In the genomic region with DNA sequence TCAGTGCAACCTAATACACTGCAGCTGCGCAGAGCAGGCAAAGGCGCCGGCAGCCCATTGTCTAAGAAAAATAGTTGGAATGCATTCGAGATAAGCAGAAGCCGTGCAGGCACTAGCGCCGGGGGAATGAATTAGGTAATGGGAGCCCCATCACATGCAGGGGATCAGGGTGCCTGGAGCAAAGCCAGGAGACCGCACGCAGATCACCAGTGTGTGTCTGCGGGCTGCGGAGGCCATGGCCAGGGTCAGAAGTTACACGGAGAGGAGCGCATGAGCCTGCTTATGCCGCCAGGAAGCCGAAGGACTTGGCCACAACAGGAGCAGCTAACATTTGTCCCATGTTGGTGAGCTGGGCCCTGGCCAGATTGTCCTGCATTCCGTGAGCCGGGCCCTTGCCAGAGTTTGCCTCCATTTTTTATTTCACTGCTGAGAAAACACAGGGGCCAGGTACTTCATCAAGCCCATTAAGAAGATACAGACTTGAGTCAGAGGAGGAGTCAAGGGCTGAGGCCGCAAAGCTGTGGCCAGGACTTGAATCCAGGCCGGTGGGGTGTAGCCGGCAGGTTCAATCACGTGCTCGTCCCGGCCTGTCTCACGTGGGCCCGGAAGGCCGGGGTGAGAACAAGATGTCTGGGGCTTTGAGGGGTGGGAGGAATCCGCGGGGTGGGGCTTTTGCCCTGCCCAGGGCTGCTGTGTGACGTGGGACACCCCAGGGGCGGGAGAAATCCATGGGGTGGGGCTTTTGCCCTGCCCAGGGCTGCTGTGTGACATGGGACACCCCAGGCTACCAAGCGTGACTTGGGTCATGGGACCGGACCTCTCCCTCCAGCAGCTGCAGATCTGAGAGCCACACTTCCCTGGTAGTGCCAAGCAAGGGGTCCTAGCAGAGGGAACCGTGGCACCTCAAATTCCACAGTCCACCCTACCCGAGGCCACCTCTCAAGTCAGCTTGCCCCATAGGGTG, we compare ENCODE assay signal across 19 cellular contexts.
DNase-seq lines count a peak whose midpoint lies in the region; ATAC-seq and TF ChIP-seq lines count a peak whose summit lies in the region.
"Had no signal": no experiment of that assay in that cellular context is flagged by ENCODE, and none has a peak within 500 bp of the region (broad histone marks: within the 10 kb centered on the region; RNA-seq: fewer than 3 reads in every experiment).

No MANE protein-coding gene starts in this region.

- no peaks in the 10 kb centered on the region for H4K20me1 ChIP-seq in osteoblast (ENCODE audit: insufficient read depth, low read length)

- H3K4me1 ChIP-seq in osteoblast (ENCODE audit: insufficient read depth, low read length) (no peaks in the 10 kb centered on the region), aorta (ENCODE audit: control insufficient read depth in 1 of 2, insufficient read depth in 2 of 2, low read length in 2 of 2) (no peaks in the 10 kb centered on the region)

- intact Hi-C loops in Right ventricle myocardium superior (cut with DNase I) (loop anchor here (5.0 to 10.0 kb wide), 2 partner anchors 87 to 150 kb away; no protein-coding TSS in a partner anchor), Right ventricle myocardium inferior (cut with DNase I) (loop anchor here (5.0 kb wide), 1 partner anchor 153 kb away; no protein-coding TSS in a partner anchor), cardiac septum (cut with DNase I) (loop anchor here (5.0 kb wide), 2 partner anchors 92 to 153 kb away; no protein-coding TSS in a partner anchor), aorta (cut with DNase I) (no loop called here)

- 45 to 46% methylated on average over 33 to 34 of the region's 34 CpGs for WGBS in aorta, 2 donors

- H3K9me3 ChIP-seq in osteoblast (ENCODE audit: low read depth, low read length), result no peaks in the 10 kb centered on the region
- H3K9me3 ChIP-seq in aorta (ENCODE audit: control insufficient read depth, low read length), result no peaks in the 10 kb centered on the region
- H3K9me3 ChIP-seq: esophagus muscularis mucosa, lower lobe of right lung, neutrophil had no signal

- no peaks in the 10 kb centered on the region for H3K27me3 ChIP-seq in osteoblast (ENCODE audit: insufficient read depth, low read length)
- H3K27me3 ChIP-seq in aorta (ENCODE audit: control insufficient read depth in 1 of 2, insufficient read depth in 2 of 2, low read length in 1 of 2), result no peaks in the 10 kb centered on the region
- H3K27me3 ChIP-seq: esophagus muscularis mucosa, tibial nerve had no signal

- ATAC-seq in Right ventricle myocardium superior (ENCODE audit: poor library complexity) (peak; percentile 30), Right ventricle myocardium inferior (no peak), aorta (ENCODE audit: low FRiP score) (no peak), HG03342 (IDR thresholded peaks at IDR 0.05; ENCODE audit: unreplicated experiment) (no peak), GM21515 (IDR thresholded peaks at IDR 0.05; ENCODE audit: unreplicated experiment) (no peak)

- DNase-seq in Right ventricle myocardium superior, result peak; percentile 71
- DNase-seq in Right ventricle myocardium inferior (ENCODE audit: missing footprints), result no peak
- DNase-seq in cardiac septum (ENCODE audit: low spot score), result peak; percentile 70
- DNase-seq in osteoblast (ENCODE audit: insufficient read length, low spot score, missing footprints), result peak; percentile 83
- DNase-seq in aorta, result peak; percentile 46 to 74
- no peak for DNase-seq in NCI-H69 (lab: John Stamatoyannopoulos, UW)
- DNase-seq: AML-193; amniotic stem cell; cortex of kidney; DND-41; hypothalamus; lower lobe of right lung; stimulated activated CD4-positive, alpha-beta T cell treated with anti-CD3 and anti-CD28 coated beads, Interleukin-15, amount 100 ng/mL, for 24 hours had no signal

- no peaks in the 10 kb centered on the region for H3K36me3 ChIP-seq in osteoblast (ENCODE audit: insufficient read depth, low read length)
- H3K36me3 ChIP-seq in aorta (ENCODE audit: control insufficient read depth in 1 of 2, insufficient read depth in 2 of 2, low read length in 1 of 2), result no peaks in the 10 kb centered on the region
- H3K36me3 ChIP-seq: esophagus muscularis mucosa, lower lobe of right lung, neutrophil, tibial nerve had no signal

- TF ChIP-seq CTCF in osteoblast (IDR thresholded peaks at IDR 0.05; ENCODE audit: extremely low read depth, low read depth, low read length), result no peak

- H3K4me2 ChIP-seq in osteoblast (ENCODE audit: insufficient read depth, low read length), result no peak overlapping the region

- H3K27ac ChIP-seq in osteoblast (ENCODE audit: low read depth, low read length), result no peak overlapping the region
- H3K27ac ChIP-seq in aorta (ENCODE audit: low read depth in 1 of 2, low read length in 2 of 2), result no peak overlapping the region
- H3K27ac ChIP-seq: esophagus muscularis mucosa, lower lobe of right lung, neutrophil, tibial nerve, VCaP had no signal

- no peak overlapping the region for H2AFZ ChIP-seq in osteoblast (ENCODE audit: low read length)

- H3K79me2 ChIP-seq in osteoblast (ENCODE audit: insufficient read depth, low read length), result no peaks in the 10 kb centered on the region

- H3K4me3 ChIP-seq in osteoblast (ENCODE audit: insufficient read depth, low read length) (no peak overlapping the region), aorta (ENCODE audit: low read length in 2 of 2) (no peak overlapping the region)
- H3K4me3 ChIP-seq: esophagus muscularis mucosa, lower lobe of right lung, tibial nerve had no signal

Comparison
In these comparisons a context has a peak if more than half of its experiments do, and no peak if none do; other contexts are left out.
1. DNase-seq: peak in Right ventricle myocardium superior (single experiment), cardiac septum (single experiment), osteoblast (single experiment) and aorta (2 of 2); none in Right ventricle myocardium inferior (single experiment) and NCI-H69 (single experiment).
2. intact Hi-C loops: an anchor here in Right ventricle myocardium superior (5.0 to 10.0 kb wide), Right ventricle myocardium inferior (5.0 kb wide) and cardiac septum (5.0 kb wide); none called in aorta.